ENCODE assay signal across 13 cellular contexts in the genomic region with DNA sequence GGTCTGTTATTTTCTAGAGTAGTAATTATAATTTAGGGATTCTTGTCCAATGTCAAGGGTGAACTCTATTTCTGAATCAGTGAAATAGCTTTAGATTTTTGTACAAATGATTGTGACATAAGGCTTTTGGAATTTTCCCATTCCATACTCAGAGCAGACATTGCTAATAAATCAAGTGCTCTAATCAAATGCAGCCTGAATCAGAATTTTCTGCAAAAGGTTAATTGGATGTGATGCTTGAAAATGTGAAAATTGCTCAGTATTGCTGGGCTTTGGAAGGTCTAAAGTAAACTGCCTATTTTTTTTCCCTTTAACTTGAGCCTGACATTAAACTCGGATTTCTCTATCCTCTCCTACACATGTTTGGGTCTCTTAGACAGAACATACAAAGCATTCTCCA. TPM values are rescaled to one million over a fixed set of nuclear protein-coding genes. Genes with fewer than 3 reads are reported as not detected.
"Had no signal": no experiment of that assay in that cellular context is flagged by ENCODE, and none has a peak within 500 bp of the region (broad histone marks: within the 10 kb centered on the region; RNA-seq: fewer than 3 reads in every experiment).

No MANE protein-coding gene starts in this region.

- H3K9me3 ChIP-seq: ascending aorta, esophagus squamous epithelium, lower lobe of right lung, stomach had no signal

- H3K27me3 ChIP-seq: ascending aorta, esophagus squamous epithelium, stomach had no signal

- H3K4me3 Mint-ChIP-seq: activated CD4-positive, alpha-beta memory T cell treated with anti-CD3 and anti-CD28 coated beads, Interleukin-2, amount 10 ng/mL, durations not matched to agents 7 days and 5 days; activated naive CD8-positive, alpha-beta T cell treated with anti-CD3 and anti-CD28 coated beads for 36 hours; activated T-cell treated with anti-CD3 and anti-CD28 coated beads, Interleukin-2, amount 50 U/mL, for 72 hours; naive thymus-derived CD4-positive, alpha-beta T cell had no signal

- H3K27ac ChIP-seq: esophagus squamous epithelium, lower lobe of right lung, stomach, VCaP had no signal

- ATAC-seq: activated T-cell treated with anti-CD3 and anti-CD28 coated beads, Interleukin-2, amount 50 U/mL, for 72 hours; lower lobe of right lung; naive thymus-derived CD4-positive, alpha-beta T cell had no signal

- H3K4me1 Mint-ChIP-seq: activated CD4-positive, alpha-beta memory T cell treated with anti-CD3 and anti-CD28 coated beads, Interleukin-2, amount 10 ng/mL, durations not matched to agents 7 days and 5 days; activated naive CD8-positive, alpha-beta T cell treated with anti-CD3 and anti-CD28 coated beads for 36 hours; naive thymus-derived CD4-positive, alpha-beta T cell had no signal

- H3K36me3 Mint-ChIP-seq: activated naive CD8-positive, alpha-beta T cell treated with anti-CD3 and anti-CD28 coated beads for 36 hours; naive thymus-derived CD4-positive, alpha-beta T cell had no signal

- H3K27ac Mint-ChIP-seq: activated CD4-positive, alpha-beta memory T cell treated with anti-CD3 and anti-CD28 coated beads, Interleukin-2, amount 10 ng/mL, durations not matched to agents 7 days and 5 days; activated naive CD8-positive, alpha-beta T cell treated with anti-CD3 and anti-CD28 coated beads for 36 hours; activated T-cell treated with anti-CD3 and anti-CD28 coated beads, Interleukin-2, amount 50 U/mL, for 72 hours; naive thymus-derived CD4-positive, alpha-beta T cell had no signal

- H3K4me3 ChIP-seq: ascending aorta, esophagus squamous epithelium, lower lobe of right lung, skin epidermis, stomach had no signal

- H3K9me3 Mint-ChIP-seq: activated CD4-positive, alpha-beta memory T cell treated with anti-CD3 and anti-CD28 coated beads, Interleukin-2, amount 10 ng/mL, durations not matched to agents 7 days and 5 days; activated naive CD8-positive, alpha-beta T cell treated with anti-CD3 and anti-CD28 coated beads for 36 hours; activated T-cell treated with anti-CD3 and anti-CD28 coated beads, Interleukin-2, amount 50 U/mL, for 72 hours; naive thymus-derived CD4-positive, alpha-beta T cell had no signal

- H3K36me3 ChIP-seq: ascending aorta, esophagus squamous epithelium, lower lobe of right lung, stomach had no signal

- DNase-seq: activated CD4-positive, alpha-beta memory T cell treated with anti-CD3 and anti-CD28 coated beads, Interleukin-2, amount 10 ng/mL, durations not matched to agents 7 days and 5 days; activated gamma-delta T cell treated with Interleukin-2 at 50 U/mL for 16 hours; activated naive CD8-positive, alpha-beta T cell treated with anti-CD3 and anti-CD28 coated beads for 36 hours; activated T-cell treated with anti-CD3 and anti-CD28 coated beads, Interleukin-2, amount 50 U/mL, for 72 hours; esophagus squamous epithelium; lower lobe of right lung; naive thymus-derived CD4-positive, alpha-beta T cell; stimulated activated CD4-positive, alpha-beta T cell treated with anti-CD3 and anti-CD28 coated beads, Interleukin-4, amount 100 ng/mL, for 4 hours; stomach; T-helper 9 cell had no signal

RNA-seq across cellular contexts. Expression of a gene that starts 23.2 kb away (rescaled TPM):
- total RNA-seq: activated naive CD8-positive, alpha-beta T cell treated with anti-CD3 and anti-CD28 coated beads for 36 hours; naive thymus-derived CD4-positive, alpha-beta T cell had no signal
- polyA plus RNA-seq: naive thymus-derived CD4-positive, alpha-beta T cell had no signal
